Comparison of ENCODE assay signal across 1 cellular context in genomic region chr6:156985309-156985708, GRCh38.
A peak's percentile ranks its signal among the peaks of the same experiment; 100 is the strongest.
TF ChIP-seq lines count a peak whose summit lies in the region.

No MANE protein-coding gene starts in this region.

TF ChIP-seq in HEK293, 187 proteins besides CTCF, POLR2A, EP300 and RAD21 (continued from another document):
- TF ChIP-seq PRDM6 (tag by site-specific recombination; IDR thresholded peaks at IDR 0.05) (peak; percentile 86), KLF7 (tag by site-specific recombination; IDR thresholded peaks at IDR 0.05; ENCODE audit: borderline replicate concordance) (no peak), ZNF791 (tag by site-specific recombination; IDR thresholded peaks at IDR 0.05) (no peak), ZNF18 (tag by site-specific recombination; IDR thresholded peaks at IDR 0.05) (no peak), FEZF1 (tag by site-specific recombination; IDR thresholded peaks at IDR 0.05) (peak; percentile 43)
TF ChIP-seq in HEK293: peak in this region for 3.
